In the genomic region with DNA sequence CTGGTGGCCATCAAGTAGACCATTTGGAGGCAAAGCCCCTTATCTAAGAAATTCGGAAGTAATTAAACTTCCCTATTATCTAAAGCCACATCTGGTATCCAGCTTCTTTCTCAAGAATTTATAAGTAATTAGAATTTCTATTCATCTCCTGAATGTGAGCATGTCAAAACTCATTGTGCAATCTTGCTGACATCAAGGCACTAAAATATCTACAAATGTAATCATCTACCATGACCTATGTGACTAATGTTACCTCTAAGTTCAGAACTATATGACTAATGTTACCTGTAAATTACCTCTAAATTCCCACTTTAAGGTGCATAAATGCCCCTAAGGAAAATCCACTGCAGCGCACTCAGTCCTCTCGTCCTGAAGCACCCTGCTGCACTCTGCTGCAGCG, we compare ENCODE assay signal across 17 cellular contexts.
A peak's percentile ranks its signal among the peaks of the same experiment; 100 is the strongest.
DNase-seq lines count a peak whose midpoint lies in the region; ATAC-seq and TF ChIP-seq lines count a peak whose summit lies in the region.
"Had no signal": no experiment of that assay in that cellular context is flagged by ENCODE, and none has a peak within 500 bp of the region (broad histone marks: within the 10 kb centered on the region; RNA-seq: fewer than 3 reads in every experiment).

No MANE protein-coding gene starts in this region.

- H3K9me2 ChIP-seq in GM23338 (ENCODE audit: insufficient read depth) = no peaks in the 10 kb centered on the region

- H3K18ac ChIP-seq in IMR-90 (ENCODE audit: low read depth, low read length) = no peak overlapping the region

- peak; percentile 3 for DNase-seq in A673 (ENCODE audit: low spot score)
- DNase-seq in IMR-90 = no peak
- DNase-seq in amniotic epithelial cell (ENCODE audit: low read depth) = peak; percentile 1
- DNase-seq in kidney glomerular epithelial cell (lab: John Stamatoyannopoulos, UW) = peak; percentile 55
- no peak for DNase-seq in GM23338 (ENCODE audit: low spot score)
- DNase-seq in cortex of kidney (lab: John Stamatoyannopoulos, UW) = no peak
- DNase-seq: C1 segment of cervical spinal cord, DMS 273 treated with DMSO at 0.1 percent for 48 hours, GF-D8, GM23248, MM.1S, NCI-H1436, NCI-H2081, NCI-H510A treated with DMSO at 0.1 percent for 48 hours, SIG-M5 had no signal

- no peak overlapping the region for H2AFZ ChIP-seq in IMR-90 (replicated peaks; ENCODE audit: low read length, poor library complexity)
- no peak overlapping the region for H2AFZ ChIP-seq in GM23338
- H2AFZ ChIP-seq: GM23248 had no signal

- H3K4me1 ChIP-seq in A673 (ENCODE audit: insufficient read depth, low read length, poor library complexity, severe bottlenecking) = no peaks in the 10 kb centered on the region
- H3K4me1 ChIP-seq in IMR-90 (ENCODE audit: control insufficient read depth, insufficient read depth, low read length) = no peaks in the 10 kb centered on the region
- H3K4me1 ChIP-seq in GM23338 (ENCODE audit: insufficient read depth) = peaks cover 21% of the 10 kb centered on the region

- dilution Hi-C loops in IMR-90 (cut with HindIII; ENCODE audit: low sequenced_read_pairs, unreplicated experiment) = no loop called here

- intact Hi-C loops in A673 (cut with micrococcal nuclease; ENCODE audit: unreplicated experiment) (no loop called here), IMR-90 (cut with micrococcal nuclease) (no loop called here)

- no peak for TF ChIP-seq CTCF in A673 (conservative IDR thresholded peaks at IDR 0.05; ENCODE audit: low read depth, low read length)
- no peak for TF ChIP-seq CTCF in IMR-90 (conservative IDR thresholded peaks at IDR 0.05; ENCODE audit: low read depth, low read length)
- TF ChIP-seq CTCF in GM23338 (conservative IDR thresholded peaks at IDR 0.05; ENCODE audit: low read depth in 2 of 2) = no peak

- no peak overlapping the region for H3K27ac ChIP-seq in A673 (ENCODE audit: low read depth, low read length, poor library complexity, severe bottlenecking)
- no peak overlapping the region for H3K27ac ChIP-seq in IMR-90 (ENCODE audit: insufficient read depth, low read length)
- H3K27ac ChIP-seq in GM23338 (ENCODE audit: low read depth) = no peak overlapping the region
- H3K27ac ChIP-seq: GM23248, KMS-11 had no signal

- H3K9ac ChIP-seq in IMR-90 (ENCODE audit: low read depth, low read length) = no peak overlapping the region
- H3K9ac ChIP-seq: GM23248, KMS-11 had no signal

- H4K8ac ChIP-seq in IMR-90 (ENCODE audit: low read depth in 2 of 2, low read length in 2 of 2) = no peak overlapping the region

- H4K91ac ChIP-seq in IMR-90 (ENCODE audit: insufficient read depth, low read depth, low read length) = no peak overlapping the region

- H3K9me1 ChIP-seq in IMR-90 (ENCODE audit: insufficient read depth, low read length) = no peaks in the 10 kb centered on the region

- H3K79me1 ChIP-seq in IMR-90 (ENCODE audit: low read depth in 1 of 2, low read length in 2 of 2) = no peaks in the 10 kb centered on the region

- peaks cover 12% of the 10 kb centered on the region for H3K27me3 Mint-ChIP-seq in GM23338 (ENCODE audit: insufficient read depth, low read depth, poor library complexity)

- no peak overlapping the region for H2AK9ac ChIP-seq in IMR-90 (replicated peaks; ENCODE audit: low read depth, low read length, poor library complexity)

- no peak overlapping the region for H3K27ac Mint-ChIP-seq in GM23338

- CTCF ChIA-PET in A673 (lab: Charles Lee) (no interaction called here), IMR-90 (lab: Yijun Ruan, JAX) (no interaction called here)

- H3K4me1 Mint-ChIP-seq in GM23338 = peaks cover 23% of the 10 kb centered on the region

- ATAC-seq in IMR-90 (ENCODE audit: low read depth) = no peak
- no peak for ATAC-seq in GM23338
- no peak for ATAC-seq in HG02981 (IDR thresholded peaks at IDR 0.05; ENCODE audit: unreplicated experiment)

- H3K56ac ChIP-seq in IMR-90 (ENCODE audit: extremely low read depth, insufficient read depth, low read length) = no peak overlapping the region

- no peak overlapping the region for H2BK15ac ChIP-seq in IMR-90 (ENCODE audit: low read depth, low read length)

- no peak overlapping the region for H3K4me3 ChIP-seq in A673 (ENCODE audit: low read depth, low read length, poor library complexity, severe bottlenecking)
- H3K4me3 ChIP-seq in IMR-90 (ENCODE audit: insufficient read depth, low read depth, low read length) = no peak overlapping the region
- no peak overlapping the region for H3K4me3 ChIP-seq in GM23338
- H3K4me3 ChIP-seq: GM23248 had no signal

- H3K27me3 ChIP-seq in A673 (replicated peaks; ENCODE audit: insufficient read depth, low read depth, low read length, poor library complexity) = no peaks in the 10 kb centered on the region
- no peaks in the 10 kb centered on the region for H3K27me3 ChIP-seq in IMR-90 (ENCODE audit: control insufficient read depth, insufficient read depth, low read length)
- H3K27me3 ChIP-seq in GM23338 (ENCODE audit: insufficient read depth) = no peaks in the 10 kb centered on the region

- H2BK20ac ChIP-seq in IMR-90 (ENCODE audit: low read depth, low read length) = no peak overlapping the region

- WGBS in IMR-90 (ENCODE audit: extremely low coverage in 2 of 2, insufficient read length in 1 of 2), 2 experiments = 54% methylated on average over 3 of the region's 4 CpGs; no CpG with 5 or more reads in 1 of the 2 experiments

- no peak overlapping the region for H3K23ac ChIP-seq in IMR-90 (ENCODE audit: low read depth, low read length)

- no peak overlapping the region for H2BK5ac ChIP-seq in IMR-90 (ENCODE audit: low read depth, low read length, poor library complexity, severe bottlenecking)

- H3F3A ChIP-seq in GM23338 (replicated peaks; ENCODE audit: low read depth) = no peaks in the 10 kb centered on the region

- no peak overlapping the region for H3K4ac ChIP-seq in IMR-90 (ENCODE audit: low read depth, low read length)

- H2BK120ac ChIP-seq in IMR-90 (ENCODE audit: low read depth, low read length) = no peak overlapping the region

- TF ChIP-seq RAD21 in IMR-90 (IDR thresholded peaks at IDR 0.05; ENCODE audit: low read length) = no peak

- in situ Hi-C loops in IMR-90 (cut with MboI; ENCODE audit: low sequenced_read_pairs) = no loop called here

- H4K20me1 ChIP-seq in IMR-90 (ENCODE audit: insufficient read depth, low read length) (no peaks in the 10 kb centered on the region), GM23338 (replicated peaks; ENCODE audit: insufficient read depth) (no peaks in the 10 kb centered on the region)

- no peak overlapping the region for H3K4me3 Mint-ChIP-seq in GM23338

- H3K14ac ChIP-seq in IMR-90 (replicated peaks; ENCODE audit: low read depth, low read length) = no peak overlapping the region

- TF ChIP-seq POLR2A in IMR-90 (IDR thresholded peaks at IDR 0.05; ENCODE audit: low read depth, low read length) = no peak

- no peaks in the 10 kb centered on the region for H3K9me3 ChIP-seq in A673 (ENCODE audit: low read depth, low read length, poor library complexity, severe bottlenecking)
- H3K9me3 ChIP-seq in IMR-90 (ENCODE audit: control insufficient read depth, insufficient read depth, low read length) = peaks cover 6% of the 10 kb centered on the region; the same call in 1 of the 2 replicates

- no peak overlapping the region for H4K5ac ChIP-seq in IMR-90 (ENCODE audit: low read depth, low read length)

- H3K4me2 ChIP-seq in IMR-90 (ENCODE audit: low read depth, low read length) = no peak overlapping the region
- no peak overlapping the region for H3K4me2 ChIP-seq in GM23338
- H3K4me2 ChIP-seq: KMS-11 had no signal

- no peaks in the 10 kb centered on the region for H3K36me3 Mint-ChIP-seq in GM23338 (ENCODE audit: low read depth)

- H3K79me2 ChIP-seq in GM23338 (replicated peaks; ENCODE audit: insufficient read depth) = no peaks in the 10 kb centered on the region

- no TSS peak for BruUV-seq in A673 (replicated peaks; lab: Mats Ljungman, UMichigan)
- BruUV-seq in IMR-90 (replicated peaks; lab: Mats Ljungman, UMichigan) = no TSS peak

- H2AK5ac ChIP-seq in IMR-90 (ENCODE audit: low read depth, low read length) = no peak overlapping the region

- H3K36me3 ChIP-seq in A673 (ENCODE audit: insufficient read depth, low read length, poor library complexity, severe bottlenecking) = no peaks in the 10 kb centered on the region
- no peaks in the 10 kb centered on the region for H3K36me3 ChIP-seq in IMR-90 (ENCODE audit: control insufficient read depth, insufficient read depth, low read length)
- H3K36me3 ChIP-seq in GM23338 (ENCODE audit: insufficient read depth) = no peaks in the 10 kb centered on the region

- H3K9me3 Mint-ChIP-seq in GM23338 = no peaks in the 10 kb centered on the region

- POLR2A ChIA-PET in A673 (lab: Charles Lee; ENCODE audit: low non-redundant PET) (no interaction called here), IMR-90 (lab: Charles Lee; ENCODE audit: unreplicated experiment) (no interaction called here)

TF ChIP-seq in IMR-90, 13 proteins besides CTCF, POLR2A, EP300 and RAD21 (continues in another document):
- TF ChIP-seq MAZ (IDR thresholded peaks at IDR 0.05; ENCODE audit: borderline replicate concordance, low read depth, low read length) = no peak
- TF ChIP-seq CEBPB (IDR thresholded peaks at IDR 0.05; ENCODE audit: low read depth, low read length) = 0 out of 2 replicates have a peak, but pooled peaks have one; percentile 27
- TF ChIP-seq MXI1 (IDR thresholded peaks at IDR 0.05; ENCODE audit: borderline replicate concordance, low read depth, low read length) = no peak
- TF ChIP-seq MAFK (IDR thresholded peaks at IDR 0.05; ENCODE audit: low read depth, low read length) = no peak
- no peak for TF ChIP-seq CHD1 (IDR thresholded peaks at IDR 0.05; ENCODE audit: low read depth, low read length)

TF ChIP-seq in GM23338, 12 proteins besides CTCF, POLR2A, EP300 and RAD21 (continues in another document):
- TF ChIP-seq JUNB (IDR thresholded peaks at IDR 0.05; ENCODE audit: unreplicated experiment) (no peak), POLR2AphosphoS5 (IDR thresholded peaks at IDR 0.05; ENCODE audit: low read depth) (no peak)

Comparison
In these comparisons a context has a peak if more than half of its experiments do, and no peak if none do; other contexts are left out.
1. DNase-seq: peak in A673 (single experiment), amniotic epithelial cell (single experiment) and kidney glomerular epithelial cell (single experiment); none in IMR-90 (single experiment), GM23338 (single experiment) and cortex of kidney (single experiment).